In genomic region chr20:8394308-8394945, GRCh38 we compare ENCODE assay signal across 10 cellular contexts.
DNase-seq lines count a peak whose midpoint lies in the region; ATAC-seq and TF ChIP-seq lines count a peak whose summit lies in the region.
"Had no signal": no experiment of that assay in that cellular context is flagged by ENCODE, and none has a peak within 500 bp of the region (broad histone marks: within the 10 kb centered on the region; RNA-seq: fewer than 3 reads in every experiment).

No MANE protein-coding gene starts in this region.

- peaks cover 9% of the 10 kb centered on the region for H3K4me1 ChIP-seq in psoas muscle

- peaks cover 7% of the 10 kb centered on the region for H3K4me1 Mint-ChIP-seq in activated naive CD8-positive, alpha-beta T cell treated with anti-CD3 and anti-CD28 coated beads for 36 hours
- peaks cover 3% of the 10 kb centered on the region for H3K4me1 Mint-ChIP-seq in glutamatergic neuron (ENCODE audit: low read depth, unreplicated experiment)

- TF ChIP-seq CTCF in AG09319 (IDR thresholded peaks at IDR 0.05; ENCODE audit: low read depth, low read length) (no peak), glutamatergic neuron (IDR thresholded peaks at IDR 0.05; ENCODE audit: partially characterized antibody, unreplicated experiment) (no peak), psoas muscle (IDR thresholded peaks at IDR 0.05) (no peak)

- H3K27me3 ChIP-seq in psoas muscle (ENCODE audit: insufficient read depth in 3 of 3, low read length in 2 of 3) = no peaks in the 10 kb centered on the region

- peak; percentile 84 for ATAC-seq in GM19372 (IDR thresholded peaks at IDR 0.05; ENCODE audit: low read depth, unreplicated experiment)
- ATAC-seq in HG03108 (IDR thresholded peaks at IDR 0.05; ENCODE audit: unreplicated experiment) = peak; percentile 61
- ATAC-seq in psoas muscle = no peak

- H3K4me3 Mint-ChIP-seq in activated naive CD8-positive, alpha-beta T cell treated with anti-CD3 and anti-CD28 coated beads for 36 hours = no peak overlapping the region
- no peak overlapping the region for H3K4me3 Mint-ChIP-seq in glutamatergic neuron (ENCODE audit: unreplicated experiment)

- H3K27me3 Mint-ChIP-seq in activated naive CD8-positive, alpha-beta T cell treated with anti-CD3 and anti-CD28 coated beads for 36 hours = no peaks in the 10 kb centered on the region
- no peaks in the 10 kb centered on the region for H3K27me3 Mint-ChIP-seq in glutamatergic neuron (ENCODE audit: unreplicated experiment)

- H3K36me3 ChIP-seq in psoas muscle (ENCODE audit: insufficient read depth in 1 of 2, low read depth in 1 of 2) = no peaks in the 10 kb centered on the region

- no peaks in the 10 kb centered on the region for H3K9me3 ChIP-seq in psoas muscle

- no peaks in the 10 kb centered on the region for H3K36me3 Mint-ChIP-seq in activated naive CD8-positive, alpha-beta T cell treated with anti-CD3 and anti-CD28 coated beads for 36 hours
- no peaks in the 10 kb centered on the region for H3K36me3 Mint-ChIP-seq in glutamatergic neuron (ENCODE audit: unreplicated experiment)

- 85 to 89% (median 88%) methylated on average over 2 of the region's 2 CpGs for WGBS in psoas muscle, 3 donors

- H3K27ac Mint-ChIP-seq in activated naive CD8-positive, alpha-beta T cell treated with anti-CD3 and anti-CD28 coated beads for 36 hours = peak overlapping the region; percentile 16
- H3K27ac Mint-ChIP-seq in glutamatergic neuron (ENCODE audit: unreplicated experiment) = no peak overlapping the region

- DNase-seq in AG09319 (ENCODE audit: extremely low read depth, low read depth) = peak; percentile 23
- DNase-seq in activated naive CD8-positive, alpha-beta T cell treated with anti-CD3 and anti-CD28 coated beads for 36 hours = no peak
- DNase-seq in occipital lobe (lab: John Stamatoyannopoulos, UW) = no peak
- no peak for DNase-seq in glutamatergic neuron
- no peak for DNase-seq in psoas muscle
- no peak for DNase-seq in ecto neural progenitor cell (ENCODE audit: low spot score)

- no peak overlapping the region for H3K27ac ChIP-seq in psoas muscle
- H3K27ac ChIP-seq: C4-2B, VCaP had no signal

- intact Hi-C loops in psoas muscle (cut with DNase I) = no loop called here

- H3K4me3 ChIP-seq in psoas muscle = no peak overlapping the region

- no peaks in the 10 kb centered on the region for H3K9me3 Mint-ChIP-seq in activated naive CD8-positive, alpha-beta T cell treated with anti-CD3 and anti-CD28 coated beads for 36 hours
- no peaks in the 10 kb centered on the region for H3K9me3 Mint-ChIP-seq in glutamatergic neuron (ENCODE audit: unreplicated experiment)

Comparison
In these comparisons a context has a peak if more than half of its experiments do, and no peak if none do; other contexts are left out.
1. ATAC-seq: peak in GM19372 (single experiment) and HG03108 (single experiment); none in psoas muscle (0 of 4).